ENCODE assay signal across 8 cellular contexts in genomic region chr21:34845521-34846213, GRCh38.
DNase-seq lines count a peak whose midpoint lies in the region; ATAC-seq and TF ChIP-seq lines count a peak whose summit lies in the region.

No MANE protein-coding gene starts in this region.

- intact Hi-C loops in sciatic nerve (cut with DNase I), result no loop called here

- H3K4me3 ChIP-seq in epithelial cell of proximal tubule (ENCODE audit: low read depth, low read length), result no peak overlapping the region

- H3K27me3 Mint-ChIP-seq in T-helper 2 cell treated with Interferon-gamma antibody and Interleukin-4, amounts not matched to agents 5 μg/mL and 100 μg/mL, for 36 hours (ENCODE audit: low read depth), result no peaks in the 10 kb centered on the region

- H3K4me1 Mint-ChIP-seq in T-helper 2 cell treated with Interferon-gamma antibody and Interleukin-4, amounts not matched to agents 5 μg/mL and 100 μg/mL, for 36 hours (ENCODE audit: low read depth), result peaks cover 44% of the 10 kb centered on the region

- peak; percentile 93 for DNase-seq in Daoy (ENCODE audit: low read depth)
- DNase-seq in T-helper 2 cell treated with Interferon-gamma antibody and Interleukin-4, amounts not matched to agents 5 μg/mL and 100 μg/mL, for 36 hours (ENCODE audit: low spot score), result peak; percentile 74
- DNase-seq in epithelial cell of proximal tubule (ENCODE audit: low read depth), result peak; percentile 30
- DNase-seq in sciatic nerve (ENCODE audit: low spot score), result no peak
- no peak for DNase-seq in NCI-H187 (lab: John Stamatoyannopoulos, UW)
- DNase-seq in NCI-H82 (lab: John Stamatoyannopoulos, UW), result no peak

- H3K36me3 Mint-ChIP-seq in T-helper 2 cell treated with Interferon-gamma antibody and Interleukin-4, amounts not matched to agents 5 μg/mL and 100 μg/mL, for 36 hours (ENCODE audit: low read depth), result peaks cover 53% of the 10 kb centered on the region

- no peak for TF ChIP-seq CTCF in epithelial cell of proximal tubule (conservative IDR thresholded peaks at IDR 0.05; ENCODE audit: low read depth, low read length)

- peak overlapping the region; percentile 3 for H3K27ac Mint-ChIP-seq in T-helper 2 cell treated with Interferon-gamma antibody and Interleukin-4, amounts not matched to agents 5 μg/mL and 100 μg/mL, for 36 hours

- no peaks in the 10 kb centered on the region for H3K9me3 Mint-ChIP-seq in T-helper 2 cell treated with Interferon-gamma antibody and Interleukin-4, amounts not matched to agents 5 μg/mL and 100 μg/mL, for 36 hours

- peak; percentile 92 for ATAC-seq in GM19468 (IDR thresholded peaks at IDR 0.05; ENCODE audit: extremely low read depth, unreplicated experiment)
- peak; percentile 88 for ATAC-seq in HG03520 (IDR thresholded peaks at IDR 0.05; ENCODE audit: unreplicated experiment)
- ATAC-seq in sciatic nerve, result peak; percentile 85

- H3K4me3 Mint-ChIP-seq in T-helper 2 cell treated with Interferon-gamma antibody and Interleukin-4, amounts not matched to agents 5 μg/mL and 100 μg/mL, for 36 hours, result peak overlapping the region; percentile 53

Comparison
In these comparisons a context has a peak if more than half of its experiments do, and no peak if none do; other contexts are left out.
1. DNase-seq: peak in Daoy (single experiment), T-helper 2 cell treated with Interferon-gamma antibody and Interleukin-4, amounts not matched to agents 5 μg/mL and 100 μg/mL, for 36 hours (single experiment) and epithelial cell of proximal tubule (single experiment); none in sciatic nerve (single experiment), NCI-H187 (0 of 2) and NCI-H82 (single experiment).
2. Peak in every context shown above with its lines, with median percentiles within 50 percentile points of each other: ATAC-seq.